Comparison of ENCODE assay signal across 8 cellular contexts in the genomic region with DNA sequence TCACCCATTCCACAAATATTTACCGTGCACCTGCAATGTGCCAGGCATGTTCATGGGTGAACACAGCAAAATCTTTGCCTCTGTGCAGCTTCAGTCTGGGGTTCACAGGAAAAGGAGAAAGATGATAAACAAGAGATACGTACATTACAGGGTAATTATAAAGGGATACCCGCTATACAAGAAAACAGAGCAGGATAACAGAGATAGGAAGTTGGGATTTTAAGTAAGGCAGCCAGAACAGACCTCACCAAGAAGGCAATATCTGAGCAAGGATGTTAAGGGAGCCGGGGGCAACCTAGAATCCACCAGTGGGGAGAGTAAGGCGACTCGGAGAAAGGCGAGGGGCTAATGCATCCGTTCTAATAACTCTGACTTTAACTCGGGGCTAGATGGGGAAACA. TPM values are rescaled to one million over a fixed set of nuclear protein-coding genes. Genes with fewer than 3 reads are reported as not detected.
DNase-seq lines count a peak whose midpoint lies in the region; ATAC-seq and TF ChIP-seq lines count a peak whose summit lies in the region.

No MANE protein-coding gene starts in this region.

- intact Hi-C loops in CD4-positive, alpha-beta memory T cell (cut with micrococcal nuclease), result loop anchor here (2.0 to 5.0 kb wide), 5 partner anchors 17 to 1835 kb away; partner anchors contain the start of genes CTNNAL1, TMEM245 and TMEM38B

- peak overlapping the region; percentile 56 for H3K27ac ChIP-seq in CD4-positive, alpha-beta memory T cell (ENCODE audit: low read depth, low read length)
- H3K27ac ChIP-seq in WERI-Rb-1 (peak overlapping the region; percentile 82), foreskin keratinocyte (peak overlapping the region; percentile 69), smooth muscle cell (ENCODE audit: low read depth) (peak overlapping the region; percentile 79)

- H3K4me1 Mint-ChIP-seq in CD4-positive, alpha-beta memory T cell, result peaks cover 22 to 48% (median 32%) of the 10 kb centered on the region in 4 donors
- H3K4me1 Mint-ChIP-seq in HFFc6 (ENCODE audit: low read depth), result peaks cover 46% of the 10 kb centered on the region

- peaks cover 41% of the 10 kb centered on the region for H3K79me2 ChIP-seq in smooth muscle cell (ENCODE audit: low read depth)

- peak overlapping the region; percentile 87 for H3K4me2 ChIP-seq in smooth muscle cell

- CTCF ChIA-PET in CD4-positive, alpha-beta memory T cell (lab: Charles Lee; ENCODE audit: partially characterized antibody), result interaction anchor here (1.5 kb wide), 1 partner anchor 59 kb away, joined by 6 read pairs; no protein-coding TSS in a partner anchor

- H3K9ac ChIP-seq in smooth muscle cell (ENCODE audit: low read depth), result peak overlapping the region; percentile 86

- H3K27me3 ChIP-seq in CD4-positive, alpha-beta memory T cell (ENCODE audit: insufficient read depth, low read length), result no peaks in the 10 kb centered on the region
- H3K27me3 ChIP-seq in WERI-Rb-1 (ENCODE audit: insufficient read depth, low read depth, severe bottlenecking), result no peaks in the 10 kb centered on the region
- H3K27me3 ChIP-seq in foreskin keratinocyte, result no peaks in the 10 kb centered on the region
- no peaks in the 10 kb centered on the region for H3K27me3 ChIP-seq in smooth muscle cell (ENCODE audit: low read depth)

- no peaks in the 10 kb centered on the region for H3F3A ChIP-seq in smooth muscle cell (ENCODE audit: low read depth)

- peak overlapping the region; percentile 94 to 100 (median 96) for H3K4me3 Mint-ChIP-seq in CD4-positive, alpha-beta memory T cell
- H3K4me3 Mint-ChIP-seq in HFFc6, result peak overlapping the region; percentile 85

- H4K20me1 ChIP-seq in smooth muscle cell (ENCODE audit: low read depth), result peaks cover 35% of the 10 kb centered on the region

- peaks cover 0 to 10% of the 10 kb centered on the region in 2 donors for H3K36me3 Mint-ChIP-seq in CD4-positive, alpha-beta memory T cell
- H3K36me3 Mint-ChIP-seq in HFFc6 (ENCODE audit: low read depth), result peaks cover 29% of the 10 kb centered on the region

- DNase-seq in CD4-positive, alpha-beta memory T cell, result peak in 1 of 5 donors; percentile 12
- no peak for DNase-seq in HFFc6
- DNase-seq in WERI-Rb-1, result no peak
- DNase-seq in foreskin keratinocyte, result no peak
- no peak for DNase-seq in smooth muscle cell (lab: John Stamatoyannopoulos, UW; ENCODE audit: unreplicated experiment)
- no peak for DNase-seq in 8988T
- DNase-seq in GM19238 (ENCODE audit: insufficient read length, low spot score), result no peak

- no peak for TF ChIP-seq CTCF in HFFc6 (IDR thresholded peaks at IDR 0.05)
- TF ChIP-seq CTCF in WERI-Rb-1 (IDR thresholded peaks at IDR 0.05; ENCODE audit: low read depth, low read length), result no peak
- TF ChIP-seq CTCF in foreskin keratinocyte (conservative IDR thresholded peaks at IDR 0.05), result no peak
- no peak for TF ChIP-seq CTCF in smooth muscle cell (IDR thresholded peaks at IDR 0.05; ENCODE audit: borderline replicate concordance, insufficient read depth, poor library complexity, severe bottlenecking)

- no peaks in the 10 kb centered on the region for H3K36me3 ChIP-seq in CD4-positive, alpha-beta memory T cell (ENCODE audit: insufficient read depth, low read length)
- H3K36me3 ChIP-seq in WERI-Rb-1 (peaks cover 27% of the 10 kb centered on the region), smooth muscle cell (ENCODE audit: low read depth) (no peaks in the 10 kb centered on the region)

- no peaks in the 10 kb centered on the region for H3K9me3 Mint-ChIP-seq in CD4-positive, alpha-beta memory T cell
- H3K9me3 Mint-ChIP-seq in HFFc6, result no peaks in the 10 kb centered on the region

- 10% methylated on average over 9 of the region's 9 CpGs for WGBS in smooth muscle cell (ENCODE audit: low lambda C conversion rate)

- peaks cover 37% of the 10 kb centered on the region for H3K4me1 ChIP-seq in CD4-positive, alpha-beta memory T cell (ENCODE audit: insufficient read depth, low read length)
- H3K4me1 ChIP-seq in foreskin keratinocyte (peaks cover 28% of the 10 kb centered on the region), smooth muscle cell (ENCODE audit: low read depth) (peaks cover 18% of the 10 kb centered on the region)

- POLR2A ChIA-PET in CD4-positive, alpha-beta memory T cell (lab: Charles Lee; ENCODE audit: partially characterized antibody), result interaction anchor here (1.4 to 2.2 kb wide), 2 partner anchors 22 to 27 kb away, joined by 3 to 6 read pairs; no protein-coding TSS in a partner anchor

- H3K27me3 Mint-ChIP-seq in CD4-positive, alpha-beta memory T cell, result no peaks in the 10 kb centered on the region
- peaks cover 7% of the 10 kb centered on the region for H3K27me3 Mint-ChIP-seq in HFFc6 (ENCODE audit: insufficient read depth)

- H3K27ac Mint-ChIP-seq in CD4-positive, alpha-beta memory T cell, result peak overlapping the region; percentile 71 to 97 (median 82)
- H3K27ac Mint-ChIP-seq in HFFc6, result peak overlapping the region; percentile 79

- no peaks in the 10 kb centered on the region for H3K9me3 ChIP-seq in CD4-positive, alpha-beta memory T cell (ENCODE audit: control insufficient read depth in 1 of 2, low read length in 2 of 2)
- H3K9me3 ChIP-seq in WERI-Rb-1 (ENCODE audit: severe bottlenecking), result no peaks in the 10 kb centered on the region
- H3K9me3 ChIP-seq in smooth muscle cell (replicated peaks; ENCODE audit: low read depth), result no peaks in the 10 kb centered on the region

- H3K4me3 ChIP-seq in CD4-positive, alpha-beta memory T cell (ENCODE audit: low read length in 2 of 2), result peak overlapping the region; percentile 64 to 89
- peak overlapping the region; percentile 76 for H3K4me3 ChIP-seq in WERI-Rb-1 (ENCODE audit: low read depth, low read length)
- H3K4me3 ChIP-seq in smooth muscle cell, result peak overlapping the region; percentile 61

- H2AFZ ChIP-seq in smooth muscle cell (ENCODE audit: low read depth), result peak overlapping the region; percentile 88

- ATAC-seq in foreskin keratinocyte (no peak), GM18519 (IDR thresholded peaks at IDR 0.05; ENCODE audit: low FRiP score, unreplicated experiment) (no peak)

RNA-seq across cellular contexts. Expression of gene RAD23B, which starts 0.8 kb away (rescaled TPM):
- 10 to 100 TPM; 49.5 to 54.2 TPM for total RNA-seq in CD4-positive, alpha-beta memory T cell
- polyA plus RNA-seq in CD4-positive, alpha-beta memory T cell, result 10 to 100 TPM in 1 of 2 donors, 1 to 10 TPM in 1; 8.1 to 12.0 TPM
- 100 to 1,000 TPM; 196 to 222 (median 204) TPM for total RNA-seq in HFFc6 (2021; fragmentation: NEBNext Ultra II Directional; extraction: Animal tissue kit (Norgen Biotek cat#: 25700))
- total RNA-seq in foreskin keratinocyte (115 and 122 TPM in 2 replicates), smooth muscle cell (112 and 116 TPM in 2 replicates)
- polyA plus RNA-seq in foreskin keratinocyte (55.9 and 66.6 TPM in 2 replicates), smooth muscle cell (11.0 and 20.9 TPM in 2 replicates)
